ENCODE assay signal across 9 cellular contexts in the genomic region with DNA sequence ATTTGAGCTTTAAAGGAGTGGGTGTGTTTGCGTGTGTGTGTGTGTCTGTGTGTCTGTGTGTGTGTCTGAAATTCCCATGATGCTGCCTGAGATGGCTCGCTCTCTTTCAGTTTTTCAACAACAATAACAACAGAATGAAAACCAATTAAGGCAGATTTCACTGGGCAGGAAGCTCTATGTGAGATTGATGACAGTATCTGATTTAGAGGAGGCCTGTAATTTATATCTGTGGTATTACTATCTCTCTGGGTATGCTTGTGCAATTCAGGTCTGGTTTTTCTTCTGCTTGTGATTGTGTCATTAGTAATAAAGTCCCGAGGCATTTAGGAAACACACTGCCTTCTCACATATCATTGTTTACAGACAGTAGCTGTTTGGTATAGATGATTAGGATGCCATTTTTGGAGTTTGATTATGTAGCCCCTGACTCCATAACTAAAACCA.
DNase-seq lines count a peak whose midpoint lies in the region; ATAC-seq and TF ChIP-seq lines count a peak whose summit lies in the region.
"Had no signal": no experiment of that assay in that cellular context is flagged by ENCODE, and none has a peak within 500 bp of the region (broad histone marks: within the 10 kb centered on the region; RNA-seq: fewer than 3 reads in every experiment).

No MANE protein-coding gene starts in this region.

- no peak for TF ChIP-seq CTCF in NB4 (IDR thresholded peaks at IDR 0.05; ENCODE audit: low read depth, low read length)
- no peak for TF ChIP-seq CTCF in chondrocyte (IDR thresholded peaks at IDR 0.05)
- TF ChIP-seq CTCF in neural cell (IDR thresholded peaks at IDR 0.05; ENCODE audit: poor library complexity, severe bottlenecking), result no peak

- no peak for TF ChIP-seq RAD21 in neural cell (conservative IDR thresholded peaks at IDR 0.05)

- ATAC-seq in GM21576 (IDR thresholded peaks at IDR 0.05; ENCODE audit: unreplicated experiment), result no peak

- no peaks in the 10 kb centered on the region for H3K27me3 ChIP-seq in neural cell (ENCODE audit: insufficient read depth, low read depth, low read length)

- H3K4me3 Mint-ChIP-seq in chondrocyte (ENCODE audit: unreplicated experiment), result no peak overlapping the region

- H3K9me3 Mint-ChIP-seq in chondrocyte (ENCODE audit: low read depth), result no peaks in the 10 kb centered on the region

- H3F3A ChIP-seq in neural cell (ENCODE audit: insufficient read depth, low read length, poor library complexity, severe bottlenecking), result no peaks in the 10 kb centered on the region

- peaks cover 7% of the 10 kb centered on the region for H4K20me1 ChIP-seq in neural cell (ENCODE audit: insufficient read depth)

- DNase-seq in EL (peak; percentile 84), NB4 (ENCODE audit: low read depth) (peak; percentile 65), chondrocyte (ENCODE audit: low spot score) (no peak), NCI-H446 treated with DMSO at 0.1 percent for 48 hours (lab: John Stamatoyannopoulos, UW) (no peak), 8988T (no peak), globus pallidus (ENCODE audit: low spot score) (no peak)
- DNase-seq: activated T-cell treated with anti-CD3 and anti-CD28 coated beads for 4 hours had no signal

- H3K9me3 ChIP-seq in neural cell (ENCODE audit: low read length), result no peaks in the 10 kb centered on the region

- no peak for TF ChIP-seq POLR2A in NB4 (IDR thresholded peaks at IDR 0.05; ENCODE audit: extremely low read depth, insufficient read length)

- no peaks in the 10 kb centered on the region for H3K79me2 ChIP-seq in neural cell (replicated peaks; ENCODE audit: insufficient read depth, low read length)

- no peaks in the 10 kb centered on the region for H3K36me3 ChIP-seq in neural cell (ENCODE audit: insufficient read depth, low read length)

- peak overlapping the region; percentile 56 for H3K27ac Mint-ChIP-seq in chondrocyte (ENCODE audit: unreplicated experiment)

- peaks cover 74% of the 10 kb centered on the region for H3K4me1 Mint-ChIP-seq in chondrocyte (ENCODE audit: low read depth)

- no peak overlapping the region for H2AFZ ChIP-seq in neural cell (ENCODE audit: low read depth, low read length)

- TF ChIP-seq EP300 in neural cell (conservative IDR thresholded peaks at IDR 0.05; ENCODE audit: poor library complexity, severe bottlenecking), result no peak

- no peaks in the 10 kb centered on the region for H3K27me3 Mint-ChIP-seq in chondrocyte (ENCODE audit: low read depth)

- H3K4me3 ChIP-seq in NB4 (ENCODE audit: low read depth, low read length) (no peak overlapping the region), neural cell (ENCODE audit: low read length) (no peak overlapping the region)

- H3K36me3 Mint-ChIP-seq in chondrocyte (ENCODE audit: low read depth), result no peaks in the 10 kb centered on the region

- H3K27ac ChIP-seq in neural cell (ENCODE audit: low read length), result no peak overlapping the region

- H3K9me2 ChIP-seq in neural cell (ENCODE audit: insufficient read depth, low read length), result no peaks in the 10 kb centered on the region

- no peak overlapping the region for H3K4me2 ChIP-seq in neural cell (ENCODE audit: low read length)

- peak overlapping the region; percentile 2 for H3K9ac ChIP-seq in neural cell (ENCODE audit: low read length)

TF ChIP-seq in neural cell, 6 proteins besides CTCF, POLR2A, EP300 and RAD21:
- TF ChIP-seq EZH2 (IDR thresholded peaks at IDR 0.05; ENCODE audit: borderline replicate concordance, insufficient read depth, low read length, poor library complexity, severe bottlenecking) (no peak), SMC3 (conservative IDR thresholded peaks at IDR 0.05; ENCODE audit: poor library complexity) (no peak), TAF1 (IDR thresholded peaks at IDR 0.05; ENCODE audit: low read depth) (no peak)

Comparison
In these comparisons a context has a peak if more than half of its experiments do, and no peak if none do; other contexts are left out.
1. DNase-seq: peak in EL (single experiment) and NB4 (single experiment); none in chondrocyte (single experiment), NCI-H446 treated with DMSO at 0.1 percent for 48 hours (single experiment), 8988T (single experiment) and globus pallidus (single experiment).